In genomic region chr13:110616103-110617101, GRCh38 we compare ENCODE assay signal across 8 cellular contexts. TPM values are rescaled to one million over a fixed set of nuclear protein-coding genes. Genes with fewer than 3 reads are reported as not detected.
DNase-seq lines count a peak whose midpoint lies in the region; ATAC-seq and TF ChIP-seq lines count a peak whose summit lies in the region.

No MANE protein-coding gene starts in this region.

- CTCF ChIA-PET in BJ (lab: Yijun Ruan, JAX), result interaction anchor here (0.8 kb wide), 1 partner anchor 26 kb away, joined by 3 read pairs; no protein-coding TSS in a partner anchor

- H3K36me3 ChIP-seq in BJ (ENCODE audit: control insufficient read depth, insufficient read depth, low read length) (no peaks in the 10 kb centered on the region), SJCRH30 (no peaks in the 10 kb centered on the region), body of pancreas (replicated peaks in 1 of 2; ENCODE audit: insufficient read depth in 1 of 2, low read depth in 2 of 2) (no peaks in the 10 kb centered on the region)

- H3K27me3 ChIP-seq in BJ (ENCODE audit: control insufficient read depth, insufficient read depth, low read length) (no peaks in the 10 kb centered on the region), SJCRH30 (no peaks in the 10 kb centered on the region), body of pancreas (no peaks in the 10 kb centered on the region)

- DNase-seq in BJ (ENCODE audit: low read depth) (no peak), SJCRH30 (peak; percentile 20 to 35), body of pancreas (peak; percentile 41 to 69 (median 57)), left colon (peak; percentile 53 to 62), GOT3 (lab: John Stamatoyannopoulos, UW) (no peak)
- DNase-seq in stimulated activated CD8-positive, alpha-beta memory T cell treated with anti-CD3 and anti-CD28 coated beads, Interleukin-12 subunit alpha, Interleukin-12 subunit beta, amount 100 ng/mL, for 1 hour (ENCODE audit: low read depth), result peak; percentile 13

- TF ChIP-seq POLR2A in body of pancreas (IDR thresholded peaks at IDR 0.05), result peak; percentile 5 to 30 (median 17)

- intact Hi-C loops in body of pancreas (cut with DNase I), result no loop called here
- intact Hi-C loops in left colon (cut with DNase I, micrococcal nuclease), result no loop called here

- H3K27ac ChIP-seq in SJCRH30 (peak overlapping the region; percentile 48; the same call in 1 of the 2 replicates), body of pancreas (peak overlapping the region; percentile 93 to 97 (median 94))

- peak overlapping the region; percentile 85 for H3K4me3 ChIP-seq in BJ (ENCODE audit: low read depth, low read length)
- peak overlapping the region; percentile 86 for H3K4me3 ChIP-seq in SJCRH30
- peak overlapping the region; percentile 73 to 93 for H3K4me3 ChIP-seq in body of pancreas

- 4 to 25% methylated on average over 11 to 36 of the region's 37 CpGs for WGBS in body of pancreas, 2 donors

- peaks cover 8% of the 10 kb centered on the region; the same call in 1 of the 2 replicates for H3K4me1 ChIP-seq in SJCRH30
- H3K4me1 ChIP-seq in body of pancreas, result peaks cover 35% of the 10 kb centered on the region

- TF ChIP-seq CTCF in BJ (IDR thresholded peaks at IDR 0.05; ENCODE audit: insufficient read depth, low read depth, low read length) (peak; percentile 14; the same call in 1 of the 2 replicates), body of pancreas (IDR thresholded peaks at IDR 0.05) (peak in 1 of 7 experiments; percentile 16)

- POLR2A ChIA-PET in BJ (lab: Charles Lee), result interaction anchor here (1.0 kb wide), 1 partner anchor 19 kb away, joined by 3 read pairs; no protein-coding TSS in a partner anchor

- peak; percentile 43 for ATAC-seq in GM18861 (IDR thresholded peaks at IDR 0.05; ENCODE audit: unreplicated experiment)
- ATAC-seq in HG03060 (IDR thresholded peaks at IDR 0.05; ENCODE audit: low read depth, unreplicated experiment), result peak; percentile 46
- ATAC-seq in body of pancreas, result peak; percentile 43
- ATAC-seq in left colon, result peak; percentile 48

- H3K9me3 ChIP-seq in SJCRH30 (replicated peaks), result no peaks in the 10 kb centered on the region
- no peaks in the 10 kb centered on the region for H3K9me3 ChIP-seq in body of pancreas

RNA-seq across cellular contexts. Expression of gene NAXD, which starts 1.1 kb away (rescaled TPM):
- 29.1 and 38.7 TPM in 2 replicates for polyA plus RNA-seq in BJ (2011; rRNA removed)
- 11.8 and 18.4 TPM in 2 replicates for polyA minus RNA-seq in BJ (2011; rRNA and poly(A)+ RNA removed)
- total RNA-seq in SJCRH30 (2014; rRNA removed; shearing (Covaris generic)), result 17.3 and 19.5 TPM in 2 replicates
- total RNA-seq in body of pancreas, result 10 to 100 TPM; 23.4 to 27.5 TPM
- 10 to 100 TPM; 35.9 to 36.4 TPM for total RNA-seq in left colon

RNA-seq across cellular contexts. Expression of gene RAB20, which starts 54.9 kb away (rescaled TPM):
- 2.5 and 4.9 TPM in 2 replicates for polyA plus RNA-seq in BJ (2011; rRNA removed)
- 1.1 and 1.7 TPM in 2 replicates for polyA minus RNA-seq in BJ (2011; rRNA and poly(A)+ RNA removed)
- total RNA-seq in SJCRH30 (2014; rRNA removed; shearing (Covaris generic)), result 5.7 and 5.8 TPM in 2 replicates
- total RNA-seq in body of pancreas (10 to 100 TPM; 23.1 to 35.5 TPM), left colon (10 to 100 TPM; 37.1 to 53.5 TPM)

Comparison
In these comparisons a context has a peak if more than half of its experiments do, and no peak if none do; other contexts are left out.
1. DNase-seq: peak in SJCRH30 (2 of 2), body of pancreas (4 of 4), left colon (2 of 2) and stimulated activated CD8-positive, alpha-beta memory T cell treated with anti-CD3 and anti-CD28 coated beads, Interleukin-12 subunit alpha, Interleukin-12 subunit beta, amount 100 ng/mL, for 1 hour (single experiment); none in BJ (single experiment) and GOT3 (single experiment).
2. Peak in every context shown above with its lines, with median percentiles within 50 percentile points of each other: H3K4me3 ChIP-seq and ATAC-seq.